Comparison of ENCODE assay signal across 1 cellular context in genomic region chr6:112156694-112157093, GRCh38.
TF ChIP-seq lines count a peak whose summit lies in the region.

No MANE protein-coding gene starts in this region.

TF ChIP-seq in IMR-90, 13 proteins besides CTCF, POLR2A, EP300 and RAD21:
- TF ChIP-seq CHD1 (IDR thresholded peaks at IDR 0.05; ENCODE audit: low read depth, low read length) (no peak), MAFK (IDR thresholded peaks at IDR 0.05; ENCODE audit: low read depth, low read length) (peak; percentile 56; the same call in 1 of the 2 replicates)
